Comparison of ENCODE assay signal across 8 cellular contexts in the genomic region with DNA sequence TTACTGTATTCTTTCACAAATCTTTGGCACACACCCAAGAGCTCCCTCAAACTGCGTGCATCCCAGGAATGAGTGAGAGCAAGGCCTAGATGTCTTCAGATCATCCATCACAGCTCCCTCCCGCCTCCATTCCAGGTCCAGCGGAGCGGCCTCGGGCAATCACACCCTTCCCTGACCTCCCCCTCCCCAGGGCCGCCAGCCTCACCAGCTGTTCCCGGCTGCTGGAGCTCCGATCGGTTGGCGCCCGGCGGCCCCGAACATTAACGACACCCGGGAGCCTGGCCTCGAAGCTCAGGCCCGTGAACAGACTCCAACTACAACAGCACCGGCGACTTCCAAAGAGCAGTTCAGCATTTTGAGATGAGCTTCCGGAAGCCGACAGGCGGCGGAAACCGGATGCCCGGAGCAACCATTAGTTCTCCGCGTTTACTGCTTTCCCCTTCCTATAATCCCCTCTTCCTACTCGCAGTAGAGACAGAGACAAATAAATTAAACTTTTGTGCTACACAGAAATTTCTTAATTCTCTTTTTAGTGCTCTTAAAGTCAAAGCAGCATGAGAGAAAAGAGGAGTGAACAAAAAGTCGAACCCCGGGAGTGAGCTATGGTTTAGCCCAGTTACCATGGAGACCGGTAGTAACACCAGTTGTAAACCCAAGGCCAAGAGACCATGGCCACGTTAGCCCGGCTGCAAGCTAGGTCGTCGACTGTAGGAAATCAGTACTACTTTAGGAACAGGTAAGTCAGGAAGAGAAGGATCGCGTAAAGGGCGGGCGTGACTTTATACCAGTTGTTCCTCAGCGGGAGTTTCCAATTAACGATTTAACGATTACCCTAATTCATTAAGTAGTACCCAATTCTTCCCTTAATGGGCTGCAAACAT. TPM values are rescaled to one million over a fixed set of nuclear protein-coding genes. Genes with fewer than 3 reads are reported as not detected.
DNase-seq lines count a peak whose midpoint lies in the region; ATAC-seq and TF ChIP-seq lines count a peak whose summit lies in the region.

GPATCH2 (minus strand) TSS at position 380 of the 881 bp plus-strand sequence; CDS start at position 261, 119 bp downstream.
A gene with protein sequence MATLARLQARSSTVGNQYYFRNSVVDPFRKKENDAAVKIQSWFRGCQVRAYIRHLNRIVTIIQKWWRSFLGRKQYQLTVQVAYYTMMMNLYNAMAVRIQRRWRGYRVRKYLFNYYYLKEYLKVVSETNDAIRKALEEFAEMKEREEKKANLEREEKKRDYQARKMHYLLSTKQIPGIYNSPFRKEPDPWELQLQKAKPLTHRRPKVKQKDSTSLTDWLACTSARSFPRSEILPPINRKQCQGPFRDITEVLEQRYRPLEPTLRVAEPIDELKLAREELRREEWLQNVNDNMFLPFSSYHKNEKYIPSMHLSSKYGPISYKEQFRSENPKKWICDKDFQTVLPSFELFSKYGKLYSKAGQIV (plus strand): TSS at position 634 of the 881 bp plus-strand sequence. CDS start 35 bp downstream, at position 669.

- H3K27me3 ChIP-seq in A673 (replicated peaks; ENCODE audit: insufficient read depth, low read depth, low read length, poor library complexity) (no peaks in the 10 kb centered on the region), brain microvascular endothelial cell (replicated peaks) (no peaks in the 10 kb centered on the region), iPS-18a (ENCODE audit: control insufficient read depth, insufficient read depth, low read length) (no peaks in the 10 kb centered on the region), skeletal muscle satellite cell (ENCODE audit: control insufficient read depth, insufficient read depth, low read length) (no peaks in the 10 kb centered on the region)

- DNase-seq in A673 (ENCODE audit: low spot score) (peak; percentile 92), NCI-H2107 (lab: John Stamatoyannopoulos, UW) (peak; percentile 73), UCSD-AML1 (lab: John Stamatoyannopoulos, UW; ENCODE audit: unreplicated experiment) (peak; percentile 77), brain microvascular endothelial cell (peak; percentile 86)

- in situ Hi-C loops in brain microvascular endothelial cell (cut with HindIII; ENCODE audit: low pct_ligation_motif_present, low sequenced_read_pairs): no loop called here

- intact Hi-C loops in A673 (cut with micrococcal nuclease; ENCODE audit: unreplicated experiment): no loop called here

- CTCF ChIA-PET in A673 (lab: Charles Lee): no interaction called here

- peak within 1 kb of the TSS; percentile 98 for H3K9ac ChIP-seq in iPS-18a (ENCODE audit: low read length)
- peak within 1 kb of the TSS; percentile 92 for H3K9ac ChIP-seq in skeletal muscle satellite cell (ENCODE audit: low read depth, low read length)

- H3K9me3 ChIP-seq in A673 (ENCODE audit: low read depth, low read length, poor library complexity, severe bottlenecking) (no peaks in the 10 kb centered on the region), iPS-18a (ENCODE audit: control insufficient read depth, low read depth, low read length) (no peaks in the 10 kb centered on the region), skeletal muscle satellite cell (replicated peaks; ENCODE audit: low read length) (no peaks in the 10 kb centered on the region)

- TF ChIP-seq POLR2A in GM18526 (IDR thresholded peaks at IDR 0.05; ENCODE audit: extremely low read depth, insufficient read length): peak; percentile 63

- no TSS peak for BruUV-seq in A673 (replicated peaks; lab: Mats Ljungman, UMichigan)

- peak within 1 kb of the TSS; percentile 91 for H3K4me2 ChIP-seq in skeletal muscle satellite cell (ENCODE audit: low read length)

- ATAC-seq in HG03064 (IDR thresholded peaks at IDR 0.05; ENCODE audit: low read depth, unreplicated experiment): peak; percentile 99

- TF ChIP-seq CTCF in A673 (conservative IDR thresholded peaks at IDR 0.05; ENCODE audit: low read depth, low read length) (peak; percentile 38; the same call in 1 of the 2 replicates), brain microvascular endothelial cell (IDR thresholded peaks at IDR 0.05; ENCODE audit: low read depth, low read length, missing control alignments) (peak; percentile 48)

- peak within 1 kb of the TSS; percentile 99 for H3K27ac ChIP-seq in A673 (ENCODE audit: low read depth, low read length, poor library complexity, severe bottlenecking)
- peak within 1 kb of the TSS; percentile 100 for H3K27ac ChIP-seq in brain microvascular endothelial cell
- H3K27ac ChIP-seq in iPS-18a (ENCODE audit: low read length): peak within 1 kb of the TSS; percentile 97

- H3K4me3 ChIP-seq in A673 (ENCODE audit: low read depth, low read length, poor library complexity, severe bottlenecking) (peak within 1 kb of the TSS; percentile 72), brain microvascular endothelial cell (ENCODE audit: low read depth, low read length) (peak within 1 kb of the TSS; percentile 84), iPS-18a (ENCODE audit: low read length) (peak within 1 kb of the TSS; percentile 72), skeletal muscle satellite cell (ENCODE audit: low read length) (peak within 1 kb of the TSS; percentile 91)

- H3K4me1 ChIP-seq in A673 (ENCODE audit: insufficient read depth, low read length, poor library complexity, severe bottlenecking) (peaks cover 13% of the 10 kb centered on the region), iPS-18a (ENCODE audit: control insufficient read depth, low read depth, low read length) (no peaks in the 10 kb centered on the region), skeletal muscle satellite cell (ENCODE audit: control insufficient read depth, insufficient read depth, low read length) (peaks cover 30% of the 10 kb centered on the region)

- no peaks in the 10 kb centered on the region for H3K36me3 ChIP-seq in A673 (ENCODE audit: insufficient read depth, low read length, poor library complexity, severe bottlenecking)
- H3K36me3 ChIP-seq in brain microvascular endothelial cell (replicated peaks): no peaks in the 10 kb centered on the region
- no peaks in the 10 kb centered on the region for H3K36me3 ChIP-seq in iPS-18a (ENCODE audit: control insufficient read depth, low read depth, low read length)
- H3K36me3 ChIP-seq in skeletal muscle satellite cell (ENCODE audit: insufficient read depth, low read length): no peaks in the 10 kb centered on the region

- POLR2A ChIA-PET in A673 (lab: Charles Lee; ENCODE audit: low non-redundant PET): interaction anchor here (0.6 to 1.1 kb wide), 2 partner anchors 23 to 1783 kb away, joined by 3 to 7 read pairs; no protein-coding TSS in a partner anchor

RNA-seq across cellular contexts. Expression of gene GPATCH2, which starts in this region (rescaled TPM):
- total RNA-seq in A673 (2021): 14.2 and 15.3 TPM in 2 replicates
- total RNA-seq in skeletal muscle satellite cell (2012; rRNA removed): 10.9 and 17.0 TPM in 2 replicates

RNA-seq across cellular contexts. Expression of the second gene that starts in this region (rescaled TPM):
- total RNA-seq in A673 (2021): 0.61 TPM in 1 of 2 replicates, not detected in the other
- total RNA-seq in skeletal muscle satellite cell (2012; rRNA removed): 1.3 and 2.0 TPM in 2 replicates

Comparison
In these comparisons a context has a peak if more than half of its experiments do, and no peak if none do; other contexts are left out.
1. Peak in every context shown above with its lines: DNase-seq, ATAC-seq, H3K4me3 ChIP-seq and H3K27ac ChIP-seq.